Comparison of ENCODE assay signal across 31 cellular contexts in genomic region chr3:111726788-111727305, GRCh38.
"Had no signal": no experiment of that assay in that cellular context is flagged by ENCODE, and none has a peak within 500 bp of the region (broad histone marks: within the 10 kb centered on the region; RNA-seq: fewer than 3 reads in every experiment).

No MANE protein-coding gene starts in this region.

- H3K36me3 ChIP-seq: ascending aorta, cardiac muscle cell, colonic mucosa, SJCRH30 had no signal

- H3K9me3 ChIP-seq: ascending aorta, colonic mucosa, SJCRH30 had no signal

- H3K27me3 ChIP-seq: ascending aorta, cardiac muscle cell, colonic mucosa, SJCRH30 had no signal

- H3K4me3 Mint-ChIP-seq: activated CD4-positive, alpha-beta memory T cell treated with anti-CD3 and anti-CD28 coated beads for 36 hours; activated CD4-positive, alpha-beta T cell treated with anti-CD3 and anti-CD28 coated beads for 36 hours; activated naive CD4-positive, alpha-beta T cell treated with anti-CD3 and anti-CD28 coated beads, Interleukin-2, amount 50 U/mL, for 24 hours; activated naive CD8-positive, alpha-beta T cell treated with anti-CD3 and anti-CD28 coated beads, Interleukin-2, amount 10 ng/mL, durations not matched to agents 7 days and 5 days; activated T-cell treated with anti-CD3 and anti-CD28 coated beads, Interleukin-2, amount 50 U/mL, for 72 hours; activated T-helper 17 cell treated with anti-CD3 and anti-CD28 coated beads, Interleukin-2, amount 50 U/mL, for 72 hours; central memory CD8-positive, alpha-beta T cell; T-helper 1 cell treated with Interleukin-12 subunit alpha and Interleukin-12 subunit beta and Interleukin-4 antibody, amounts not matched to agents 30 μg/mL and 1 μg/mL, for 36 hours; T-helper 2 cell treated with Interferon-gamma antibody and Interleukin-4, amounts not matched to agents 5 μg/mL and 100 μg/mL, for 36 hours; WTC11 had no signal

- H3K4me1 Mint-ChIP-seq: activated CD4-positive, alpha-beta T cell treated with anti-CD3 and anti-CD28 coated beads for 36 hours; activated naive CD4-positive, alpha-beta T cell treated with anti-CD3 and anti-CD28 coated beads, Interleukin-2, amount 50 U/mL, for 24 hours; activated T-helper 17 cell treated with anti-CD3 and anti-CD28 coated beads, Interleukin-2, amount 50 U/mL, for 72 hours; central memory CD8-positive, alpha-beta T cell had no signal

- H3K27ac Mint-ChIP-seq: activated CD4-positive, alpha-beta memory T cell treated with anti-CD3 and anti-CD28 coated beads for 36 hours; activated CD4-positive, alpha-beta T cell treated with anti-CD3 and anti-CD28 coated beads for 36 hours; activated naive CD4-positive, alpha-beta T cell treated with anti-CD3 and anti-CD28 coated beads, Interleukin-2, amount 50 U/mL, for 24 hours; activated naive CD8-positive, alpha-beta T cell treated with anti-CD3 and anti-CD28 coated beads, Interleukin-2, amount 10 ng/mL, durations not matched to agents 7 days and 5 days; activated T-cell treated with anti-CD3 and anti-CD28 coated beads, Interleukin-2, amount 50 U/mL, for 72 hours; activated T-helper 17 cell treated with anti-CD3 and anti-CD28 coated beads, Interleukin-2, amount 50 U/mL, for 72 hours; T-helper 1 cell treated with Interleukin-12 subunit alpha and Interleukin-12 subunit beta and Interleukin-4 antibody, amounts not matched to agents 30 μg/mL and 1 μg/mL, for 36 hours; T-helper 2 cell treated with Interferon-gamma antibody and Interleukin-4, amounts not matched to agents 5 μg/mL and 100 μg/mL, for 36 hours; WTC11 had no signal

- H3K27ac ChIP-seq: ascending aorta, cardiac muscle cell, colonic mucosa, SJCRH30, SK-N-MC had no signal

- H3K27me3 Mint-ChIP-seq: activated CD4-positive, alpha-beta memory T cell treated with anti-CD3 and anti-CD28 coated beads for 36 hours; activated CD4-positive, alpha-beta T cell treated with anti-CD3 and anti-CD28 coated beads for 36 hours; activated naive CD4-positive, alpha-beta T cell treated with anti-CD3 and anti-CD28 coated beads, Interleukin-2, amount 50 U/mL, for 24 hours; activated naive CD8-positive, alpha-beta T cell treated with anti-CD3 and anti-CD28 coated beads, Interleukin-2, amount 10 ng/mL, durations not matched to agents 7 days and 5 days; activated T-helper 17 cell treated with anti-CD3 and anti-CD28 coated beads, Interleukin-2, amount 50 U/mL, for 72 hours; central memory CD8-positive, alpha-beta T cell had no signal

- H3K4me3 ChIP-seq: ascending aorta, cardiac muscle cell, colonic mucosa, SJCRH30, SK-N-MC had no signal

- DNase-seq: activated CD4-positive, alpha-beta memory T cell treated with anti-CD3 and anti-CD28 coated beads for 36 hours; activated CD4-positive, alpha-beta T cell treated with anti-CD3 and anti-CD28 coated beads for 36 hours; activated CD4-positive, alpha-beta T cell treated with anti-CD3 and anti-CD28 coated beads, Interleukin-2, amount 50 U/mL, for 1 hour; activated CD8-positive, alpha-beta memory T cell treated with anti-CD3 and anti-CD28 coated beads for 24 hours; activated gamma-delta T cell; activated naive CD4-positive, alpha-beta T cell treated with Interleukin-2 at 50 U/mL for 16 hours; activated naive CD8-positive, alpha-beta T cell treated with anti-CD3 and anti-CD28 coated beads, Interleukin-2, amount 10 ng/mL, durations not matched to agents 7 days and 5 days; activated T-cell treated with anti-CD3 and anti-CD28 coated beads, Interleukin-2, amount 50 U/mL, for 1 hour; activated T-cell treated with anti-CD3 and anti-CD28 coated beads, Interleukin-2, amount 50 U/mL, for 72 hours; amygdala; colonic mucosa; KBM-7; NCI-H1092 treated with DMSO at 0.1 percent for 48 hours; NCI-H1694; NCI-H1930; NCI-H2081 treated with DMSO at 0.1 percent for 48 hours; NCI-H226; NCI-H446 treated with DMSO at 0.1 percent for 48 hours; NCI-H524; NCI-H774; SHP77; SJCRH30 had no signal

- H3K9me3 Mint-ChIP-seq: activated CD4-positive, alpha-beta memory T cell treated with anti-CD3 and anti-CD28 coated beads for 36 hours; activated naive CD8-positive, alpha-beta T cell treated with anti-CD3 and anti-CD28 coated beads, Interleukin-2, amount 10 ng/mL, durations not matched to agents 7 days and 5 days; activated T-cell treated with anti-CD3 and anti-CD28 coated beads, Interleukin-2, amount 50 U/mL, for 72 hours; activated T-helper 17 cell treated with anti-CD3 and anti-CD28 coated beads, Interleukin-2, amount 50 U/mL, for 72 hours; central memory CD8-positive, alpha-beta T cell; T-helper 1 cell treated with Interleukin-12 subunit alpha and Interleukin-12 subunit beta and Interleukin-4 antibody, amounts not matched to agents 30 μg/mL and 1 μg/mL, for 36 hours; T-helper 2 cell treated with Interferon-gamma antibody and Interleukin-4, amounts not matched to agents 5 μg/mL and 100 μg/mL, for 36 hours had no signal

- H3K4me1 ChIP-seq: colonic mucosa had no signal
